8 cellular contexts compared by ENCODE assay signal in the genomic region with DNA sequence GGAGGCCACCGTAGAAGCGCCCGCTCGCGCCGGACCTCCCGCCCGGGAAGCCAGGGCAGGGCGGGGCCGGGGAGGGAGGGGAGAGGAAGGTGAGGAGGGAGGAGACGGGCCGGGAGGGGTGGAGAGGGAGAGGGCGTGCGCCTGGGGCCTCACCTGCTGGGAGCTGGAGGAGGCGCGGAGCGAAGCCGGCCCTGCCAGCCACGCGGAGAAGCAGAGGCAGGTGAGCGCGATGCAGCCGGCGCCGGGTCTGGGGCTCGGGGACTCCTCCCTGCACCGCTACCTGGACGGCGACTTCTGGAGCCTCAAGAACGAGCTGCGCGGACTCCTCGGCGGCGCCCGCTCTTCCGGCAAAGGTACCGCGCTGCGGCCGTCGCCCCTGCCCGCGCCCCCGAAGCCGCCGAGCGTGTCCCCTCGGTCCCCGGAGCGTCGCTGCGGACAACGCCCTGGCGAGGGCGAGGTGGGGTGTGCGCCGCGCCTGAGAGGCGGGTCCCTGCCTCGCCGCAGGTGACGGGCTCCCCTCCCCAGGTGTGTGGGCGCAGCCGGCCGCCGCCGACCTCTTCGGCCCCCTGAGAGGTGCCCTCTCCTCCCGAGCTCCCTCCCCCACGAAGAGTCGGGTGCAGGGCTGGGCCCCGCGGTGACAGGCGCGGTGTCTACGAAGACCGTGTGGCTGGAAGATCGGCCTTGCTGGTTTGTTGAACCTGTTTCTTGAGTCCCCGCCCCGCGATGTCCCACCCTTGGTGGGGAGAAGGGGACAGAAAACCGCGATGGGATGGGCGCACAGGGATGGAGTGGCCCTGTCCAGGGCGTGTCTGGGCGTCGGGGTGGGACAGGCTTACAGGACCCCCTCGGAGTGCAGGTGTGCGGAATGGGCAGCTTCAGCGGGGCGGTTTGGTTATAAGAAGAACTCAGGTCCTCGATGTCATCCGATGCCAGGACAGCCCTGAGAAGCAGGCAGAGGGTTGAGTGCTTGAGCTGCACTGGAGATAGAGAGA. TPM values are rescaled to one million over a fixed set of nuclear protein-coding genes. Genes with fewer than 3 reads are reported as not detected.
DNase-seq lines count a peak whose midpoint lies in the region; ATAC-seq and TF ChIP-seq lines count a peak whose summit lies in the region.

Gene ACOXL (plus strand): TSS at position 152 of the 992 bp plus-strand sequence. CDS start 35,817 bp downstream, outside the sequence.

- H3K9me2 ChIP-seq in GM23338 (ENCODE audit: insufficient read depth) = peaks cover 11% of the 10 kb centered on the region; the same call in 1 of the 2 replicates

- no peak within 1 kb of the TSS for H4K12ac ChIP-seq in trophoblast cell (ENCODE audit: low read depth, low read length)

- POLR2A ChIA-PET in RWPE1 (lab: Yijun Ruan, JAX; ENCODE audit: low non-redundant PET) = no interaction called here

- no peak for TF ChIP-seq EP300 in ovary (IDR thresholded peaks at IDR 0.05)

- TF ChIP-seq CTCF in GM23338 (conservative IDR thresholded peaks at IDR 0.05; ENCODE audit: low read depth in 2 of 2) (no peak), RWPE1 (conservative IDR thresholded peaks at IDR 0.05; ENCODE audit: low read depth) (no peak), ovary (IDR thresholded peaks at IDR 0.05) (no peak)

- H3F3A ChIP-seq in GM23338 (replicated peaks; ENCODE audit: low read depth) = peaks cover 10% of the 10 kb centered on the region

- H3K79me2 ChIP-seq in GM23338 (replicated peaks; ENCODE audit: insufficient read depth) (peaks cover 38% of the 10 kb centered on the region), trophoblast cell (ENCODE audit: control insufficient read depth, insufficient read depth, low read length, poor library complexity) (no peaks in the 10 kb centered on the region)

- H2BK5ac ChIP-seq in trophoblast cell (ENCODE audit: low read depth, low read length, poor library complexity) = no peak within 1 kb of the TSS

- H3K9ac ChIP-seq in trophoblast cell (ENCODE audit: low read length) = no peak within 1 kb of the TSS

- DNase-seq in GM23338 (ENCODE audit: low spot score) = peak; percentile 95
- DNase-seq in NCI-H526 treated with DMSO at 0.1 percent for 48 hours (lab: John Stamatoyannopoulos, UW) = peak; percentile 45
- peak in 1 of 2 donors; percentile 29 for DNase-seq in trophoblast cell
- DNase-seq in RWPE1 (ENCODE audit: low spot score) = no peak
- DNase-seq in ovary = no peak
- no peak for DNase-seq in HuH-7 (ENCODE audit: low spot score)

- H3K27ac ChIP-seq in GM23338 (ENCODE audit: low read depth) = no peak within 1 kb of the TSS
- H3K27ac ChIP-seq in esophagus (ENCODE audit: low read depth in 2 of 2, low read length in 1 of 2) = no peak within 1 kb of the TSS
- no peak within 1 kb of the TSS for H3K27ac ChIP-seq in trophoblast cell (ENCODE audit: low read depth, low read length)
- H3K27ac ChIP-seq in RWPE1 = no peak within 1 kb of the TSS
- H3K27ac ChIP-seq in ovary = no peak within 1 kb of the TSS

- 2 to 3% methylated on average over 77 to 94 of the region's 94 CpGs for WGBS in esophagus, 2 donors
- WGBS in trophoblast cell (ENCODE audit: extremely low coverage, insufficient coverage, insufficient read length) = no CpG with 5 or more reads among the region's 94 CpGs
- WGBS in ovary, 3 donors = 2 to 3% (median 2%) methylated on average over 52 to 94 of the region's 94 CpGs

- H3K4me1 ChIP-seq in GM23338 (ENCODE audit: insufficient read depth) (peaks cover 61% of the 10 kb centered on the region), esophagus (ENCODE audit: control insufficient read depth in 2 of 2, insufficient read depth in 2 of 2, low read length in 1 of 2) (peaks cover 6 to 9% of the 10 kb centered on the region in 2 donors), trophoblast cell (ENCODE audit: control insufficient read depth in 1 of 2, insufficient read depth in 2 of 2, low read length in 2 of 2) (peaks cover 8 to 14% of the 10 kb centered on the region in 2 experiments), ovary (ENCODE audit: insufficient read depth) (peaks cover 3% of the 10 kb centered on the region)

- H3K14ac ChIP-seq in trophoblast cell (ENCODE audit: low read length) = no peak within 1 kb of the TSS

- H3K4me2 ChIP-seq in GM23338 (peak within 1 kb of the TSS; percentile 96), trophoblast cell (ENCODE audit: low read length) (peak within 1 kb of the TSS; percentile 90)

- H3K79me1 ChIP-seq in trophoblast cell (ENCODE audit: low read length) = peaks cover 1% of the 10 kb centered on the region

- no peak within 1 kb of the TSS for H4K91ac ChIP-seq in trophoblast cell (ENCODE audit: low read depth, low read length)

- H3K36me3 ChIP-seq in GM23338 (ENCODE audit: insufficient read depth) (no peaks in the 10 kb centered on the region; the same call in 1 of the 2 replicates), esophagus (ENCODE audit: control insufficient read depth in 2 of 2, insufficient read depth in 2 of 2, low read length in 1 of 2) (no peaks in the 10 kb centered on the region), trophoblast cell (ENCODE audit: control insufficient read depth in 1 of 2, insufficient read depth in 2 of 2, low read length in 2 of 2) (no peaks in the 10 kb centered on the region), ovary (no peaks in the 10 kb centered on the region)

- no peak within 1 kb of the TSS for H3K23ac ChIP-seq in trophoblast cell (ENCODE audit: low read length)

- peaks cover 65% of the 10 kb centered on the region for H3K4me1 Mint-ChIP-seq in GM23338

- no peak within 1 kb of the TSS for H2AK5ac ChIP-seq in trophoblast cell (ENCODE audit: low read length)

- H4K20me1 ChIP-seq in GM23338 (replicated peaks; ENCODE audit: insufficient read depth) = peaks cover 7% of the 10 kb centered on the region; the same call in 1 of the 2 replicates

- H3K18ac ChIP-seq in trophoblast cell (ENCODE audit: low read length) = no peak within 1 kb of the TSS

- H3K36me3 Mint-ChIP-seq in GM23338 (ENCODE audit: low read depth) = peaks cover 22% of the 10 kb centered on the region

- peaks cover 30% of the 10 kb centered on the region for H3K27me3 ChIP-seq in GM23338 (ENCODE audit: insufficient read depth)
- H3K27me3 ChIP-seq in esophagus (ENCODE audit: control insufficient read depth in 1 of 2, insufficient read depth in 2 of 2, low read length in 2 of 2) = peaks cover 7 to 24% of the 10 kb centered on the region in 2 donors
- peaks cover 28% of the 10 kb centered on the region for H3K27me3 ChIP-seq in trophoblast cell (ENCODE audit: insufficient read depth, low read length)
- no peaks in the 10 kb centered on the region for H3K27me3 ChIP-seq in ovary

- TF ChIP-seq POLR2A in ovary (IDR thresholded peaks at IDR 0.05) = no peak

- ATAC-seq in GM23338 (peak; percentile 84), HG03135 (IDR thresholded peaks at IDR 0.05; ENCODE audit: unreplicated experiment) (no peak)

- no peak within 1 kb of the TSS for H2BK12ac ChIP-seq in trophoblast cell (ENCODE audit: low read length)

- H3K9me3 ChIP-seq in esophagus (ENCODE audit: control insufficient read depth in 2 of 2, insufficient read depth in 1 of 2, low read depth in 1 of 2, low read length in 1 of 2) (peaks cover 0 to 7% of the 10 kb centered on the region in 2 donors), trophoblast cell (ENCODE audit: insufficient read depth, low read depth, low read length) (peaks cover 10% of the 10 kb centered on the region), ovary (peaks cover 0 to 6% of the 10 kb centered on the region in 2 donors)

- H2AFZ ChIP-seq in GM23338 (peak within 1 kb of the TSS; percentile 92), trophoblast cell (ENCODE audit: insufficient read depth, low read length, poor library complexity) (peak within 1 kb of the TSS; percentile 79)

- CTCF ChIA-PET in RWPE1 (lab: Yijun Ruan, JAX) = no interaction called here

- H3K9me3 Mint-ChIP-seq in GM23338 = peaks cover 13% of the 10 kb centered on the region

- H3K27ac Mint-ChIP-seq in GM23338 = 0 out of 2 replicates have a peak within 1 kb of the TSS, but pooled peaks have one; percentile 35

- H3K4ac ChIP-seq in trophoblast cell (ENCODE audit: low read depth, low read length) = no peak within 1 kb of the TSS

- H3K4me3 ChIP-seq in GM23338 (peak within 1 kb of the TSS; percentile 87), esophagus (ENCODE audit: low read depth in 1 of 2, low read length in 2 of 2) (peak within 1 kb of the TSS; percentile 17 to 34), trophoblast cell (ENCODE audit: low read depth, low read length) (peak within 1 kb of the TSS; percentile 67), ovary (no peak within 1 kb of the TSS)

- peak within 1 kb of the TSS; percentile 84 for H3K4me3 Mint-ChIP-seq in GM23338

- intact Hi-C loops in ovary (cut with DNase I) = no loop called here

- peaks cover 36% of the 10 kb centered on the region for H3K27me3 Mint-ChIP-seq in GM23338 (ENCODE audit: insufficient read depth, low read depth, poor library complexity)

- no peak within 1 kb of the TSS for H4K8ac ChIP-seq in trophoblast cell (ENCODE audit: low read depth, low read length)

- H2BK120ac ChIP-seq in trophoblast cell (ENCODE audit: insufficient read depth, low read length, poor library complexity) = no peak within 1 kb of the TSS

TF ChIP-seq in GM23338, 12 proteins besides CTCF, POLR2A, EP300 and RAD21 (continues in another document):
- TF ChIP-seq EZH2 (IDR thresholded peaks at IDR 0.05; ENCODE audit: low read depth, unreplicated experiment) (peak; percentile 25), ZNF114 (CRISPR knock-in tag; IDR thresholded peaks at IDR 0.05) (no peak), POLR2AphosphoS5 (IDR thresholded peaks at IDR 0.05; ENCODE audit: low read depth) (peak; percentile 66; the same call in 1 of the 2 replicates), JUNB (IDR thresholded peaks at IDR 0.05; ENCODE audit: unreplicated experiment) (no peak)

RNA-seq across cellular contexts. Expression of gene ACOXL, which starts in this region (rescaled TPM):
- total RNA-seq in GM23338 (2014; rRNA removed; shearing (Covaris generic)) = 14.7 and 15.7 TPM in 2 replicates
- polyA plus RNA-seq in GM23338 (2016; fragmentation: Nextera tagmentation; extraction: Ambion mirVana) (8.2 and 9.0 TPM in 2 replicates), esophagus (not detected), ovary (under 1 TPM in 1 of 2 donors, not detected in 1; 0.31 TPM)
- 0.08 and 0.14 TPM in 2 replicates for polyA plus RNA-seq in trophoblast cell (2013)
- under 1 TPM in 4 of 7 donors, not detected in 3; 0.17 to 0.24 (median 0.23) TPM for total RNA-seq in ovary

Comparison
In these comparisons a context has a peak if more than half of its experiments do, and no peak if none do; other contexts are left out.
1. RNA of gene ACOXL (total RNA-seq): 14.7 to 15.7 TPM in GM23338; 0.17 to 0.24 TPM in ovary; every median in the first group is over 10 times any median in the second.
2. DNase-seq: peak in GM23338 (single experiment) and NCI-H526 treated with DMSO at 0.1 percent for 48 hours (single experiment); none in RWPE1 (single experiment), ovary (0 of 5) and HuH-7 (single experiment).